In genomic region chr3:49421890-49422378, GRCh38 we compare ENCODE assay signal across 9 cellular contexts. TPM values are rescaled to one million over a fixed set of nuclear protein-coding genes. Genes with fewer than 3 reads are reported as not detected.
DNase-seq lines count a peak whose midpoint lies in the region; ATAC-seq and TF ChIP-seq lines count a peak whose summit lies in the region.
"Had no signal": no experiment of that assay in that cellular context is flagged by ENCODE, and none has a peak within 500 bp of the region (broad histone marks: within the 10 kb centered on the region; RNA-seq: fewer than 3 reads in every experiment).

No MANE protein-coding gene starts in this region.

- no peaks in the 10 kb centered on the region for H3K36me3 ChIP-seq in ectodermal cell (ENCODE audit: control insufficient read depth, insufficient read depth, low read length)
- peaks cover 0 to 17% (median 8%) of the 10 kb centered on the region in 4 donors for H3K36me3 ChIP-seq in liver (ENCODE audit: control insufficient read depth in 4 of 4, insufficient read depth in 3 of 4, low read depth in 1 of 4, low read length in 3 of 4)

- H3K27ac Mint-ChIP-seq in IgD-negative memory B cell = peak overlapping the region in 1 of 3 donors; percentile 42
- H3K27ac Mint-ChIP-seq in stimulated activated naive B cell treated with anti-CD40 and anti-IgM and Interleukin-4, amounts not matched to agents 10 μg/mL and 1 μg/mL and 100 μg/mL, for 72 hours = peak overlapping the region; percentile 56
- H3K27ac Mint-ChIP-seq: activated naive CD4-positive, alpha-beta T cell treated with anti-CD3 and anti-CD28 coated beads, Interleukin-2, amount 50 U/mL, for 24 hours had no signal

- peak overlapping the region in 1 of 2 donors; percentile 51 for H3K9ac ChIP-seq in liver (ENCODE audit: low read depth in 1 of 2, low read length in 2 of 2)

- H3K27ac ChIP-seq in ectodermal cell (ENCODE audit: insufficient read depth, low read depth, low read length, poor library complexity, severe bottlenecking) (no peak overlapping the region), liver (ENCODE audit: low read depth in 1 of 2, low read length in 2 of 2) (peak overlapping the region; percentile 65 to 77)

- H3K27me3 ChIP-seq in ectodermal cell (ENCODE audit: control insufficient read depth, insufficient read depth, low read length, poor library complexity, severe bottlenecking) (no peaks in the 10 kb centered on the region), liver (ENCODE audit: control insufficient read depth in 4 of 4, insufficient read depth in 4 of 4, low read length in 3 of 4) (no peaks in the 10 kb centered on the region)

- peak; percentile 23 to 26 for ATAC-seq in stimulated activated naive B cell treated with anti-CD40 and anti-IgM and Interleukin-4, amounts not matched to agents 10 μg/mL and 1 μg/mL and 100 μg/mL, for 72 hours (replicated peaks)
- ATAC-seq in HG03159 (IDR thresholded peaks at IDR 0.05; ENCODE audit: unreplicated experiment) = no peak

- H3K27me3 Mint-ChIP-seq in IgD-negative memory B cell = no peaks in the 10 kb centered on the region
- no peaks in the 10 kb centered on the region for H3K27me3 Mint-ChIP-seq in stimulated activated naive B cell treated with anti-CD40 and anti-IgM and Interleukin-4, amounts not matched to agents 10 μg/mL and 1 μg/mL and 100 μg/mL, for 72 hours
- H3K27me3 Mint-ChIP-seq: activated naive CD4-positive, alpha-beta T cell treated with anti-CD3 and anti-CD28 coated beads, Interleukin-2, amount 50 U/mL, for 24 hours had no signal

- H3K4me3 ChIP-seq in ectodermal cell (ENCODE audit: insufficient read depth, low read depth, low read length) (peak overlapping the region; percentile 63), liver (ENCODE audit: low read depth in 1 of 3, low read length in 3 of 3) (peak overlapping the region; percentile 45 to 98 (median 55))

- H3K4me1 ChIP-seq in ectodermal cell (ENCODE audit: control insufficient read depth, insufficient read depth, low read length) (peaks cover 4% of the 10 kb centered on the region), liver (ENCODE audit: control insufficient read depth in 4 of 4, insufficient read depth in 4 of 4, low read length in 3 of 4) (peaks cover 5 to 26% (median 23%) of the 10 kb centered on the region in 4 donors)

- H3K4me1 Mint-ChIP-seq in IgD-negative memory B cell = peaks cover 6 to 18% (median 14%) of the 10 kb centered on the region in 3 donors
- peaks cover 35 to 61% of the 10 kb centered on the region in 2 donors for H3K4me1 Mint-ChIP-seq in stimulated activated naive B cell treated with anti-CD40 and anti-IgM and Interleukin-4, amounts not matched to agents 10 μg/mL and 1 μg/mL and 100 μg/mL, for 72 hours

- H3K4me3 Mint-ChIP-seq in IgD-negative memory B cell = peak overlapping the region in 3 of 4 donors; percentile 37 to 66 (median 58)
- H3K4me3 Mint-ChIP-seq in stimulated activated naive B cell treated with anti-CD40 and anti-IgM and Interleukin-4, amounts not matched to agents 10 μg/mL and 1 μg/mL and 100 μg/mL, for 72 hours = peak overlapping the region; percentile 79 to 81
- H3K4me3 Mint-ChIP-seq: activated naive CD4-positive, alpha-beta T cell treated with anti-CD3 and anti-CD28 coated beads, Interleukin-2, amount 50 U/mL, for 24 hours had no signal

- DNase-seq in stimulated activated naive B cell treated with anti-CD40 and anti-IgM and Interleukin-4, amounts not matched to agents 10 μg/mL and 1 μg/mL and 100 μg/mL, for 72 hours = no peak
- no peak for DNase-seq in NCI-H146 (lab: John Stamatoyannopoulos, UW)
- no peak for DNase-seq in T1000 (lab: John Stamatoyannopoulos, UW)
- no peak for DNase-seq in GF-D8 (lab: John Stamatoyannopoulos, UW)

- no peak for TF ChIP-seq RAD21 in liver (IDR thresholded peaks at IDR 0.05)

- no peak for TF ChIP-seq CTCF in liver (IDR thresholded peaks at IDR 0.05; ENCODE audit: low read depth, low read length, missing input control)

- peaks cover 3% of the 10 kb centered on the region for H3K36me3 Mint-ChIP-seq in IgD-negative memory B cell
- peaks cover 49 to 59% of the 10 kb centered on the region in 2 donors for H3K36me3 Mint-ChIP-seq in stimulated activated naive B cell treated with anti-CD40 and anti-IgM and Interleukin-4, amounts not matched to agents 10 μg/mL and 1 μg/mL and 100 μg/mL, for 72 hours

- 38 to 40% methylated on average over 14 of the region's 14 CpGs for WGBS in ectodermal cell, 2 experiments
- 11% methylated on average over 14 of the region's 14 CpGs for WGBS in liver

- H3K9me3 Mint-ChIP-seq in IgD-negative memory B cell = no peaks in the 10 kb centered on the region
- no peaks in the 10 kb centered on the region for H3K9me3 Mint-ChIP-seq in stimulated activated naive B cell treated with anti-CD40 and anti-IgM and Interleukin-4, amounts not matched to agents 10 μg/mL and 1 μg/mL and 100 μg/mL, for 72 hours
- H3K9me3 Mint-ChIP-seq: activated naive CD4-positive, alpha-beta T cell treated with anti-CD3 and anti-CD28 coated beads, Interleukin-2, amount 50 U/mL, for 24 hours had no signal

- H3K9me3 ChIP-seq in ectodermal cell (ENCODE audit: control insufficient read depth, low read length) = no peaks in the 10 kb centered on the region
- no peaks in the 10 kb centered on the region for H3K9me3 ChIP-seq in liver (ENCODE audit: control insufficient read depth in 4 of 4, low read length in 3 of 4)

TF ChIP-seq in liver, 16 proteins besides CTCF, POLR2A, EP300 and RAD21 (continues in another document):
- TF ChIP-seq MAX (IDR thresholded peaks at IDR 0.05) (no peak), HNF4G (IDR thresholded peaks at IDR 0.05) (no peak), FOXA2 (IDR thresholded peaks at IDR 0.05) (no peak), HNF4A (conservative IDR thresholded peaks at IDR 0.05) (no peak), YY1 (IDR thresholded peaks at IDR 0.05) (no peak), TAF1 (conservative IDR thresholded peaks at IDR 0.05) (no peak), ATF3 (IDR thresholded peaks at IDR 0.05) (no peak), RXRA (IDR thresholded peaks at IDR 0.05) (no peak), JUND (IDR thresholded peaks at IDR 0.05) (no peak), NR2F2 (IDR thresholded peaks at IDR 0.05) (no peak), SP1 (IDR thresholded peaks at IDR 0.05) (no peak), FOXA1 (IDR thresholded peaks at IDR 0.05) (no peak), REST (IDR thresholded peaks at IDR 0.05) (no peak)

RNA-seq across cellular contexts. Expression of gene AMT, which starts 0.3 kb away (rescaled TPM):
- 1.3 TPM for polyA plus RNA-seq in IgD-negative memory B cell
- polyA plus RNA-seq in ectodermal cell (2013, experiment 1 of 4) = 27.6 TPM
- polyA plus RNA-seq in ectodermal cell (2013, experiment 2 of 4) = 24.0 TPM
- polyA plus RNA-seq in ectodermal cell (2013, experiment 3 of 4) = 29.3 TPM
- polyA plus RNA-seq in ectodermal cell (2013, experiment 4 of 4) = 24.2 TPM
- total RNA-seq in liver = 10 to 100 TPM; 15.6 to 23.2 TPM
- polyA plus RNA-seq in liver = 10 to 100 TPM; 27.9 to 28.7 TPM

RNA-seq across cellular contexts. Expression of gene NICN1, which starts 7.2 kb away (rescaled TPM):
- polyA plus RNA-seq in IgD-negative memory B cell = 10.1 TPM
- 16.7 TPM for polyA plus RNA-seq in ectodermal cell (2013, experiment 1 of 4)
- polyA plus RNA-seq in ectodermal cell (2013, experiment 2 of 4) = 24.1 TPM
- 18.9 TPM for polyA plus RNA-seq in ectodermal cell (2013, experiment 3 of 4)
- 17.8 TPM for polyA plus RNA-seq in ectodermal cell (2013, experiment 4 of 4)
- 1 to 10 TPM; 3.7 to 3.9 TPM for total RNA-seq in liver
- 1 to 10 TPM; 4.9 to 6.0 TPM for polyA plus RNA-seq in liver

RNA-seq across cellular contexts. Expression of gene TCTA, which starts 9.7 kb away (rescaled TPM):
- polyA plus RNA-seq in IgD-negative memory B cell (34.2 TPM), liver (10 to 100 TPM; 24.3 to 28.2 TPM)
- 10.3 TPM for polyA plus RNA-seq in ectodermal cell (2013, experiment 1 of 4)
- polyA plus RNA-seq in ectodermal cell (2013, experiment 2 of 4) = 9.6 TPM
- polyA plus RNA-seq in ectodermal cell (2013, experiment 3 of 4) = 8.5 TPM
- 9.7 TPM for polyA plus RNA-seq in ectodermal cell (2013, experiment 4 of 4)
- total RNA-seq in liver = 10 to 100 TPM; 13.6 to 24.9 TPM

RNA-seq across cellular contexts. Expression of gene RHOA, which starts 10.2 kb away (rescaled TPM):
- polyA plus RNA-seq in IgD-negative memory B cell (709 TPM), liver (100 to 1,000 TPM; 144 to 169 TPM)
- polyA plus RNA-seq in ectodermal cell (2013, experiment 1 of 4) = 397 TPM
- 402 TPM for polyA plus RNA-seq in ectodermal cell (2013, experiment 2 of 4)
- polyA plus RNA-seq in ectodermal cell (2013, experiment 3 of 4) = 357 TPM
- 410 TPM for polyA plus RNA-seq in ectodermal cell (2013, experiment 4 of 4)
- total RNA-seq in liver = 100 to 1,000 TPM; 157 to 162 TPM

RNA-seq across cellular contexts. Expression of gene DAG1, which starts 48.1 kb away (rescaled TPM):
- polyA plus RNA-seq in IgD-negative memory B cell = 8.9 TPM
- polyA plus RNA-seq in ectodermal cell (2013, experiment 1 of 4) = 147 TPM
- 166 TPM for polyA plus RNA-seq in ectodermal cell (2013, experiment 2 of 4)
- 80.3 TPM for polyA plus RNA-seq in ectodermal cell (2013, experiment 3 of 4)
- polyA plus RNA-seq in ectodermal cell (2013, experiment 4 of 4) = 89.0 TPM
- 10 to 100 TPM; 16.1 to 40.8 TPM for total RNA-seq in liver
- polyA plus RNA-seq in liver = 10 to 100 TPM; 12.1 to 54.4 TPM

Comparison
In these comparisons a context has a peak if more than half of its experiments do, and no peak if none do; other contexts are left out.
1. RNA of gene AMT, which starts 0.3 kb away (polyA plus RNA-seq): 27.9 to 28.7 TPM in liver; 1.3 TPM in IgD-negative memory B cell (single experiment); every median in the first group is over 10 times any median in the second.